ENCODE assay signal across 26 cellular contexts in the genomic region with DNA sequence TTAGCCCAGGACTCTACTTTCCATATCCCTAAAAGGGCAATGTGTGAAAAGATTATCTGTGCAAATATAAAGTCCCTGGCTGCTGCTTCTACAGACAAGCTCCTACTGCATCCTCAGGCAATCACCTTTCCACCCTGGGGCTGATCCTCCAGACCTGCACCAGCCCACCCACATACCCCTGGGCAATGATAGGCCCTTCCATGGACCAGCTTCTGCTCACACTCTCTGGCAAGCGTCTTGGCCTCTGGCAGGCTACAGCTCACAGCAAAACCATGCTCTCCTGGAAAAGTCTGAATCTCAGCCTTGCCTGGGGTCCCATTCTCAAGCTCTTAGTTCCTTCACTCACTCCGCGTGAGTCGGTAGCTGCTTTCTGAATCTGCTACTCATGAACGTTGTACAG.
DNase-seq lines count a peak whose midpoint lies in the region; ATAC-seq and TF ChIP-seq lines count a peak whose summit lies in the region.
"Had no signal": no experiment of that assay in that cellular context is flagged by ENCODE, and none has a peak within 500 bp of the region (broad histone marks: within the 10 kb centered on the region; RNA-seq: fewer than 3 reads in every experiment).

No MANE protein-coding gene starts in this region.

- H3K36me3 ChIP-seq in heart right ventricle (no peaks in the 10 kb centered on the region), Karpas-422 (ENCODE audit: insufficient read depth, low read length) (no peaks in the 10 kb centered on the region), esophagus muscularis mucosa (no peaks in the 10 kb centered on the region), osteoblast (ENCODE audit: insufficient read depth, low read length) (no peaks in the 10 kb centered on the region)
- H3K36me3 ChIP-seq: BE2C, BLaER1 had no signal

- WGBS in heart right ventricle, 2 donors: 82% methylated on average over 5 of the region's 5 CpGs
- WGBS in esophagus muscularis mucosa: 83% methylated on average over 5 of the region's 5 CpGs

- no peak overlapping the region for H3K4me3 Mint-ChIP-seq in stimulated activated effector memory CD8-positive, alpha-beta T cell treated with anti-CD3 and anti-CD28 coated beads, Interleukin-12 subunit alpha, Interleukin-12 subunit beta, amount 100 ng/mL, for 72 hours
- H3K4me3 Mint-ChIP-seq: CD14-positive monocyte; CD4-positive, alpha-beta memory T cell; CD4-positive, CD25-positive, alpha-beta regulatory T cell; CD8-positive, alpha-beta memory T cell had no signal

- no peak overlapping the region for H3K4me3 ChIP-seq in heart right ventricle
- H3K4me3 ChIP-seq in Karpas-422 (ENCODE audit: low read length): no peak overlapping the region
- no peak overlapping the region for H3K4me3 ChIP-seq in esophagus muscularis mucosa
- no peak overlapping the region for H3K4me3 ChIP-seq in osteoblast (ENCODE audit: insufficient read depth, low read length)
- H3K4me3 ChIP-seq: A549, BLaER1, GM12878 had no signal

- H3K79me2 ChIP-seq in Karpas-422 (ENCODE audit: low read length) (no peaks in the 10 kb centered on the region), osteoblast (ENCODE audit: insufficient read depth, low read length) (no peaks in the 10 kb centered on the region)

- intact Hi-C loops in cardiac septum (cut with DNase I): loop anchor here (5.0 to 10.0 kb wide), 2 partner anchors 110 to 328 kb away; no protein-coding TSS in a partner anchor
- intact Hi-C loops in heart right ventricle (cut with DNase I): loop anchor here (2.0 to 10.0 kb wide), 23 partner anchors 100 to 602 kb away; no protein-coding TSS in a partner anchor
- intact Hi-C loops in esophagus muscularis mucosa (cut with DNase I): loop anchor here (5.0 to 10.0 kb wide), 3 partner anchors 110 to 492 kb away; no protein-coding TSS in a partner anchor

- H3K9me3 ChIP-seq in heart right ventricle: peaks cover 0 to 14% (median 2%) of the 10 kb centered on the region in 11 donors
- H3K9me3 ChIP-seq in Karpas-422 (ENCODE audit: low read length): peaks cover 11% of the 10 kb centered on the region
- H3K9me3 ChIP-seq in esophagus muscularis mucosa: peaks cover 0 to 7% (median 4%) of the 10 kb centered on the region in 4 donors
- H3K9me3 ChIP-seq in osteoblast (ENCODE audit: low read depth, low read length): no peaks in the 10 kb centered on the region
- H3K9me3 ChIP-seq: BE2C had no signal

- H3K27ac ChIP-seq in heart right ventricle (no peak overlapping the region), Karpas-422 (ENCODE audit: low read length) (no peak overlapping the region), esophagus muscularis mucosa (replicated peaks in 1 of 4) (no peak overlapping the region), osteoblast (ENCODE audit: low read depth, low read length) (no peak overlapping the region)
- H3K27ac ChIP-seq: 22Rv1, A549, BLaER1 had no signal

- peaks cover 0 to 21% (median 6%) of the 10 kb centered on the region in 9 donors for H3K4me1 ChIP-seq in heart right ventricle
- peaks cover 56% of the 10 kb centered on the region for H3K4me1 ChIP-seq in Karpas-422 (ENCODE audit: low read length)
- peaks cover 0 to 5% (median 2%) of the 10 kb centered on the region in 4 donors for H3K4me1 ChIP-seq in esophagus muscularis mucosa
- H3K4me1 ChIP-seq in osteoblast (ENCODE audit: insufficient read depth, low read length): no peaks in the 10 kb centered on the region
- H3K4me1 ChIP-seq: A549, BE2C had no signal

- H4K20me1 ChIP-seq in Karpas-422 (ENCODE audit: insufficient read depth, low read depth, low read length): no peaks in the 10 kb centered on the region; the same call in 1 of the 2 replicates
- no peaks in the 10 kb centered on the region for H4K20me1 ChIP-seq in osteoblast (ENCODE audit: insufficient read depth, low read length)
- H4K20me1 ChIP-seq: BLaER1 had no signal

- no peak for TF ChIP-seq EP300 in esophagus muscularis mucosa (IDR thresholded peaks at IDR 0.05)

- H3K9me3 Mint-ChIP-seq in stimulated activated effector memory CD8-positive, alpha-beta T cell treated with anti-CD3 and anti-CD28 coated beads, Interleukin-12 subunit alpha, Interleukin-12 subunit beta, amount 100 ng/mL, for 72 hours: peaks cover 8% of the 10 kb centered on the region

- H3K27me3 ChIP-seq in heart right ventricle: peaks cover 0 to 46% (median 36%) of the 10 kb centered on the region in 7 donors
- H3K27me3 ChIP-seq in Karpas-422 (ENCODE audit: low read length): no peaks in the 10 kb centered on the region
- H3K27me3 ChIP-seq in esophagus muscularis mucosa: peaks cover 0 to 45% (median 6%) of the 10 kb centered on the region in 4 donors
- peaks cover 19% of the 10 kb centered on the region for H3K27me3 ChIP-seq in osteoblast (ENCODE audit: insufficient read depth, low read length)
- H3K27me3 ChIP-seq: BLaER1 had no signal

- H3K9me2 ChIP-seq in Karpas-422 (replicated peaks; ENCODE audit: insufficient read depth, low read length): no peaks in the 10 kb centered on the region

- no peaks in the 10 kb centered on the region for H3K36me3 Mint-ChIP-seq in stimulated activated effector memory CD8-positive, alpha-beta T cell treated with anti-CD3 and anti-CD28 coated beads, Interleukin-12 subunit alpha, Interleukin-12 subunit beta, amount 100 ng/mL, for 72 hours
- H3K36me3 Mint-ChIP-seq: CD14-positive monocyte; CD4-positive, CD25-positive, alpha-beta regulatory T cell had no signal

- H3K27ac Mint-ChIP-seq in stimulated activated effector memory CD8-positive, alpha-beta T cell treated with anti-CD3 and anti-CD28 coated beads, Interleukin-12 subunit alpha, Interleukin-12 subunit beta, amount 100 ng/mL, for 72 hours: no peak overlapping the region
- H3K27ac Mint-ChIP-seq: CD4-positive, CD25-positive, alpha-beta regulatory T cell; CD8-positive, alpha-beta memory T cell had no signal

- TF ChIP-seq CTCF in heart right ventricle (IDR thresholded peaks at IDR 0.05) (no peak), esophagus muscularis mucosa (IDR thresholded peaks at IDR 0.05) (no peak), osteoblast (IDR thresholded peaks at IDR 0.05; ENCODE audit: extremely low read depth, low read depth, low read length) (no peak)

- H3K9ac ChIP-seq in Karpas-422 (ENCODE audit: low read length): no peak overlapping the region
- H3K9ac ChIP-seq: BLaER1 had no signal

- no peak for ATAC-seq in heart right ventricle
- no peak for ATAC-seq in stimulated activated effector memory CD8-positive, alpha-beta T cell treated with anti-CD3 and anti-CD28 coated beads, Interleukin-12 subunit alpha, Interleukin-12 subunit beta, amount 100 ng/mL, for 72 hours
- ATAC-seq: A549, GM12878 had no signal

- no peak for TF ChIP-seq POLR2A in esophagus muscularis mucosa (IDR thresholded peaks at IDR 0.05; ENCODE audit: low read depth)

- H2AFZ ChIP-seq in Karpas-422 (ENCODE audit: low read length): no peak overlapping the region
- H2AFZ ChIP-seq in osteoblast (ENCODE audit: low read length): no peak overlapping the region

- no peaks in the 10 kb centered on the region for H3K4me1 Mint-ChIP-seq in stimulated activated effector memory CD8-positive, alpha-beta T cell treated with anti-CD3 and anti-CD28 coated beads, Interleukin-12 subunit alpha, Interleukin-12 subunit beta, amount 100 ng/mL, for 72 hours

- H3K4me2 ChIP-seq in Karpas-422 (ENCODE audit: low read depth, low read length, poor library complexity, severe bottlenecking): peak overlapping the region; percentile 11
- H3K4me2 ChIP-seq in osteoblast (ENCODE audit: insufficient read depth, low read length): no peak overlapping the region
- H3K4me2 ChIP-seq: A549, BLaER1 had no signal

- DNase-seq in cardiac septum (ENCODE audit: low spot score): peak; percentile 54
- DNase-seq in heart right ventricle: no peak
- no peak for DNase-seq in Karpas-422
- peak; percentile 64 for DNase-seq in esophagus muscularis mucosa (ENCODE audit: extremely low spot score)
- DNase-seq in osteoblast (ENCODE audit: insufficient read length, low spot score, missing footprints): peak; percentile 29
- DNase-seq in stimulated activated effector memory CD8-positive, alpha-beta T cell treated with anti-CD3 and anti-CD28 coated beads, Interleukin-12 subunit alpha, Interleukin-12 subunit beta, amount 100 ng/mL, for 72 hours (ENCODE audit: low spot score in 2 of 2): no peak
- no peak for DNase-seq in NCI-H446 (lab: John Stamatoyannopoulos, UW)
- DNase-seq in NK-92 (lab: John Stamatoyannopoulos, UW; ENCODE audit: unreplicated experiment): no peak
- DNase-seq: BE2C; C1 segment of cervical spinal cord; CD4-positive, alpha-beta memory T cell; CD4-positive, CD25-positive, alpha-beta regulatory T cell; CD8-positive, alpha-beta memory T cell; COR-L47; DMS 273 treated with DMSO at 0.1 percent for 48 hours; DMS153; DMS53; DMS79; DND-41; EL; GDM1 had no signal

Comparison
In these comparisons a context has a peak if more than half of its experiments do, and no peak if none do; other contexts are left out.
1. DNase-seq: peak in cardiac septum (single experiment), esophagus muscularis mucosa (single experiment) and osteoblast (single experiment); none in heart right ventricle (0 of 2), Karpas-422 (single experiment), stimulated activated effector memory CD8-positive, alpha-beta T cell treated with anti-CD3 and anti-CD28 coated beads, Interleukin-12 subunit alpha, Interleukin-12 subunit beta, amount 100 ng/mL, for 72 hours (0 of 2), NCI-H446 (0 of 2) and NK-92 (single experiment).